ENCODE assay signal across 13 cellular contexts in genomic region chr21:36126621-36127110, GRCh38. TPM values are rescaled to one million over a fixed set of nuclear protein-coding genes. Genes with fewer than 3 reads are reported as not detected.
"Had no signal": no experiment of that assay in that cellular context is flagged by ENCODE, and none has a peak within 500 bp of the region (broad histone marks: within the 10 kb centered on the region; RNA-seq: fewer than 3 reads in every experiment).

No MANE protein-coding gene starts in this region.

- H3K4me1 ChIP-seq: body of pancreas, psoas muscle had no signal

- H3K27me3 ChIP-seq: body of pancreas, heart right ventricle, right lobe of liver, thyroid gland had no signal

- H3K9me3 Mint-ChIP-seq: activated CD8-positive, alpha-beta T cell treated with anti-CD3 and anti-CD28 coated beads for 36 hours; activated naive CD4-positive, alpha-beta T cell treated with anti-CD3 and anti-CD28 coated beads, Interleukin-2, amount 50 U/mL, for 24 hours; endodermal cell; nephron progenitor cell had no signal

- H3K4me3 ChIP-seq: body of pancreas, heart right ventricle, psoas muscle, right lobe of liver, thyroid gland had no signal

- H3K36me3 Mint-ChIP-seq: activated naive CD4-positive, alpha-beta T cell treated with anti-CD3 and anti-CD28 coated beads, Interleukin-2, amount 50 U/mL, for 24 hours had no signal

- H3K27ac Mint-ChIP-seq: activated CD8-positive, alpha-beta T cell treated with anti-CD3 and anti-CD28 coated beads for 36 hours; endodermal cell; nephron progenitor cell had no signal

- H3K27ac ChIP-seq: body of pancreas, psoas muscle, right lobe of liver, thyroid gland had no signal

- H3K36me3 ChIP-seq: heart right ventricle, right lobe of liver, thyroid gland had no signal

- ATAC-seq: activated CD8-positive, alpha-beta T cell treated with anti-CD3 and anti-CD28 coated beads for 36 hours; body of pancreas; heart right ventricle; psoas muscle had no signal

- H3K9me3 ChIP-seq: body of pancreas, heart right ventricle, psoas muscle, right lobe of liver, thyroid gland had no signal

- H3K4me3 Mint-ChIP-seq: activated CD8-positive, alpha-beta T cell treated with anti-CD3 and anti-CD28 coated beads for 36 hours; activated naive CD4-positive, alpha-beta T cell treated with anti-CD3 and anti-CD28 coated beads, Interleukin-2, amount 50 U/mL, for 24 hours; endodermal cell; nephron progenitor cell had no signal

- DNase-seq: activated CD8-positive, alpha-beta T cell treated with anti-CD3 and anti-CD28 coated beads for 36 hours; activated T-cell treated with anti-CD3 and anti-CD28 coated beads for 4 hours; body of pancreas; cerebellar nuclear complex; foreskin melanocyte; heart right ventricle; nephron progenitor cell; psoas muscle; T-helper 9 cell; thyroid gland had no signal

- H3K27me3 Mint-ChIP-seq: activated CD8-positive, alpha-beta T cell treated with anti-CD3 and anti-CD28 coated beads for 36 hours; activated naive CD4-positive, alpha-beta T cell treated with anti-CD3 and anti-CD28 coated beads, Interleukin-2, amount 50 U/mL, for 24 hours had no signal

RNA-seq across cellular contexts. Expression of gene CBR3, which starts 8.2 kb away (rescaled TPM):
- total RNA-seq: endodermal cell had no signal
